6 cellular contexts compared by ENCODE assay signal in the genomic region with DNA sequence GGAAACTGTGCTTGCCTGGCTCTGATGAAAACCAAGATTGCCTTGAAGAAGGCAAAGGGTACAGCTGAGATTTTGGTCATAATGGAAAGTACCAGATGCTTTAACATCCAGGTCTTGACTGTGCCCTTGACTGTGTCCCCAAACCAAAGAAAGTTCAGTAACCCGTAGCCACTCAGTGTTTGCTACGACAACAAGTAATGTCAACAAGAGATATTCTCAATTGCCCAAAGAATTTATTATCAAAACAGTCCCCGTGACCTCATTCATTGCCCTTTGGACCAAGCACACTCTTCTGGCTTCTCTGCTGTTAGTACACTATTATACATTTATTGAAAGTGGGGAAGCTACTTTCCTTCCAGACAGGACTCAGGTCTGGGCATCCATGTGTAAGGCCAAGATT. TPM values are rescaled to one million over a fixed set of nuclear protein-coding genes. Genes with fewer than 3 reads are reported as not detected.
A peak's percentile ranks its signal among the peaks of the same experiment; 100 is the strongest.
DNase-seq lines count a peak whose midpoint lies in the region; ATAC-seq, FAIRE-seq and TF ChIP-seq lines count a peak whose summit lies in the region.
"Not testable (repeated sequence)": the region's sequence is repeated elsewhere in the genome, so short reads cannot be mapped to it uniquely, and the experiment has no call there.

No MANE protein-coding gene starts in this region.

- POLR2A ChIA-PET in GM12878 (lab: Charles Lee) = not testable (repeated sequence)
- POLR2A ChIA-PET in H1 (lab: Charles Lee; ENCODE audit: partially characterized antibody) = interaction anchor here (1.7 kb wide), 1 partner anchor 9 kb away, joined by 3 read pairs; no protein-coding TSS in a partner anchor

- not testable (repeated sequence) for H2BK5ac ChIP-seq in H1 (ENCODE audit: low read depth, low read length)

- not testable (repeated sequence) for TF ChIP-seq RAD21 in GM12878 (IDR thresholded peaks at IDR 0.05; ENCODE audit: insufficient read depth, low read depth, low read length); H1 (IDR thresholded peaks at IDR 0.05 in 1 of 2, conservative IDR thresholded peaks at IDR 0.05 in 1 of 2; ENCODE audit: low read depth in 2 of 2, low read length in 2 of 2)

- not testable (repeated sequence) for TF ChIP-seq POLR2A in GM12892 (IDR thresholded peaks at IDR 0.05; ENCODE audit: low read depth, low read length); GM12878 (IDR thresholded peaks at IDR 0.05; ENCODE audit: low read depth, low read length); H1 (IDR thresholded peaks at IDR 0.05; ENCODE audit: control extremely low read depth in 1 of 2, low read depth in 2 of 2, low read length in 2 of 2); right lobe of liver (IDR thresholded peaks at IDR 0.05)

- TF ChIP-seq EP300 in GM12878 (IDR thresholded peaks at IDR 0.05; ENCODE audit: borderline replicate concordance in 1 of 2, control insufficient read depth in 1 of 2, low read depth in 2 of 2, low read length in 2 of 2); H1 (IDR thresholded peaks at IDR 0.05; ENCODE audit: borderline replicate concordance in 1 of 2, low read depth in 2 of 2, low read length in 2 of 2): not testable (repeated sequence)

- H3K14ac ChIP-seq in H1 (ENCODE audit: insufficient read length) = not testable (repeated sequence)

- H2BK12ac ChIP-seq in H1 (ENCODE audit: low read depth, low read length) = not testable (repeated sequence)

- not testable (repeated sequence) for H3K9me3 ChIP-seq in GM12878 (replicated peaks; ENCODE audit: control insufficient read depth, insufficient read depth, low read length); H1 (ENCODE audit: insufficient read depth in 2 of 2, low read depth in 1 of 2, low read length in 1 of 2); right lobe of liver

- H3K4me3 ChIP-seq in GM12878; H1 (ENCODE audit: extremely low read depth in 1 of 4, insufficient read depth in 2 of 4, low read depth in 3 of 4, low read length in 4 of 4); right lobe of liver: not testable (repeated sequence)

- H3K56ac ChIP-seq in H1 (replicated peaks; ENCODE audit: insufficient read length, low read depth, low read length) = not testable (repeated sequence)

- H3K79me1 ChIP-seq in H1 (ENCODE audit: low read depth, low read length) = not testable (repeated sequence)

- H3K27ac ChIP-seq in GM12878 (ENCODE audit: control insufficient read depth, insufficient read depth); H1 (ENCODE audit: low read depth, low read length); right lobe of liver: not testable (repeated sequence)

- H2BK120ac ChIP-seq in H1 (replicated peaks; ENCODE audit: low read depth, low read length) = not testable (repeated sequence)

- ATAC-seq in GM12878 = peak; percentile 40
- peak; percentile 52 for ATAC-seq in left lobe of liver
- peak; percentile 69 to 97 (median 75) for ATAC-seq in right lobe of liver

- H3K23me2 ChIP-seq in H1 (ENCODE audit: low read depth, low read length) = not testable (repeated sequence)

- BruUV-seq in GM12878 (replicated peaks; lab: Mats Ljungman, UMichigan) = not testable (repeated sequence)

- intact Hi-C loops in GM12878 (cut with micrococcal nuclease; ENCODE audit: unreplicated experiment); right lobe of liver (cut with DNase I): not testable (repeated sequence)

- H2BK15ac ChIP-seq in H1 (ENCODE audit: low read length) = not testable (repeated sequence)

- 64% methylated on average over 3 of the region's 3 CpGs for WGBS in GM12878 (ENCODE audit: insufficient coverage, insufficient replicate concordance, low lambda C conversion rate, missing lambda C conversion rate)
- 92% methylated on average over 3 of the region's 3 CpGs; no CpG with 5 or more reads in 1 of the 2 experiments for WGBS in H1 (ENCODE audit: extremely low coverage in 1 of 2, insufficient coverage in 1 of 2, insufficient read length in 1 of 2, insufficient replicate concordance in 2 of 2, low coverage in 1 of 2, low lambda C conversion rate in 2 of 2, missing lambda C conversion rate in 1 of 2), 2 experiments
- WGBS in right lobe of liver (ENCODE audit: insufficient coverage, low coverage, low lambda C conversion rate, missing lambda C conversion rate) = 32% methylated on average over 3 of the region's 3 CpGs

- TF ChIP-seq CTCF in GM12878 (IDR thresholded peaks at IDR 0.05 in 2 of 3, conservative IDR thresholded peaks at IDR 0.05 in 1 of 3; ENCODE audit: control insufficient read depth in 2 of 3, extremely low read depth in 1 of 3, insufficient read depth in 1 of 3, low read depth in 3 of 3, low read length in 3 of 3); H1 (IDR thresholded peaks at IDR 0.05; ENCODE audit: control extremely low read depth in 1 of 3, insufficient read depth in 1 of 3, low read depth in 1 of 3, low read length in 3 of 3); right lobe of liver (IDR thresholded peaks at IDR 0.05): not testable (repeated sequence)

- not testable (repeated sequence) for H3K9ac ChIP-seq in GM12878 (ENCODE audit: control insufficient read depth, insufficient read depth, low read length); H1 (replicated peaks in 1 of 4; ENCODE audit: extremely low read depth in 1 of 4, low read depth in 3 of 4, low read length in 3 of 4)

- FAIRE-seq in GM12892 (lab: Jason Lieb, UNC) (peak; percentile 56), GM12878 (lab: Jason Lieb, UNC) (peak; percentile 57), H1 (lab: Jason Lieb, UNC) (peak; percentile 48)

- H3K27me3 ChIP-seq in GM12878 (replicated peaks in 1 of 2; ENCODE audit: control insufficient read depth in 2 of 2, insufficient read depth in 2 of 2, low read length in 1 of 2); H1 (replicated peaks in 1 of 4; ENCODE audit: control insufficient read depth in 3 of 4, extremely low read depth in 1 of 4, insufficient read depth in 3 of 4, low read length in 3 of 4); right lobe of liver: not testable (repeated sequence)

- H3K4me2 ChIP-seq in GM12878 (ENCODE audit: control insufficient read depth, insufficient read depth); H1 (ENCODE audit: insufficient read depth in 1 of 2, low read depth in 2 of 2, low read length in 2 of 2): not testable (repeated sequence)

- not testable (repeated sequence) for H2AK5ac ChIP-seq in H1 (ENCODE audit: low read depth, low read length)

- not testable (repeated sequence) for H3K18ac ChIP-seq in H1 (ENCODE audit: extremely low read depth, low read length)

- not testable (repeated sequence) for DNase-seq in GM12892 (ENCODE audit: insufficient read length); GM12878 (ENCODE audit: low read depth, low spot score); H1 (ENCODE audit: low read depth in 1 of 2, low spot score in 2 of 2); left lobe of liver (ENCODE audit: low spot score); right lobe of liver
- peak; percentile 59 for DNase-seq in HuH-7 (ENCODE audit: low spot score)

- not testable (repeated sequence) for H4K20me1 ChIP-seq in GM12878 (ENCODE audit: control insufficient read depth, insufficient read depth); H1 (replicated peaks in 1 of 2; ENCODE audit: control insufficient read depth in 1 of 2, insufficient read depth in 2 of 2, low read length in 2 of 2)

- not testable (repeated sequence) for H4K8ac ChIP-seq in H1 (ENCODE audit: extremely low read depth, insufficient read depth, low read length)

- H2BK20ac ChIP-seq in H1 (ENCODE audit: low read length) = not testable (repeated sequence)

- RAD21 ChIA-PET in GM12878 (lab: Charles Lee; ENCODE audit: unreplicated experiment) = not testable (repeated sequence)

- H3K4me1 ChIP-seq in GM12878 (ENCODE audit: control insufficient read depth, insufficient read depth, low read length); H1 (replicated peaks in 1 of 4; ENCODE audit: control insufficient read depth in 3 of 4, insufficient read depth in 4 of 4, low read length in 3 of 4); right lobe of liver: not testable (repeated sequence)

- not testable (repeated sequence) for H3K4ac ChIP-seq in H1 (replicated peaks; ENCODE audit: insufficient read length, low read depth, low read length)

- CTCF ChIA-PET in GM12878 (lab: Yijun Ruan, JAX) = not testable (repeated sequence)
- CTCF ChIA-PET in H1 (lab: Charles Lee; ENCODE audit: partially characterized antibody) = interaction anchor here (1.3 to 1.6 kb wide), 2 partner anchors 16 to 20 kb away, joined by 3 read pairs; no protein-coding TSS in a partner anchor

- SMC1A ChIA-PET in GM12878 (lab: Charles Lee; ENCODE audit: uncharacterized antibody, unreplicated experiment) = not testable (repeated sequence)

- H3K23ac ChIP-seq in H1 (ENCODE audit: insufficient read length) = not testable (repeated sequence)

- H4K5ac ChIP-seq in H1 (ENCODE audit: insufficient read length, low read depth, low read length) = not testable (repeated sequence)

- not testable (repeated sequence) for H4K91ac ChIP-seq in H1 (replicated peaks; ENCODE audit: insufficient read length, low read length)

- in situ Hi-C loops in GM12878 (cut with MboI) = not testable (repeated sequence)

- not testable (repeated sequence) for H3K36me3 ChIP-seq in GM12878 (ENCODE audit: control insufficient read depth in 2 of 2, insufficient read depth in 2 of 2, low read length in 1 of 2); H1 (ENCODE audit: control insufficient read depth in 2 of 4, insufficient read depth in 4 of 4, low read length in 3 of 4); right lobe of liver

- H3K79me2 ChIP-seq in GM12878 (ENCODE audit: control insufficient read depth, insufficient read depth, low read length); H1 (ENCODE audit: control insufficient read depth in 1 of 2, insufficient read depth in 2 of 2, low read length in 2 of 2): not testable (repeated sequence)

- H2AFZ ChIP-seq in GM12878 (ENCODE audit: control insufficient read depth, low read depth, low read length) = not testable (repeated sequence)
- 0 out of 2 replicates have a peak overlapping the region, but pooled peaks have one; percentile 62 for H2AFZ ChIP-seq in H1 (ENCODE audit: low read length)

RNA-seq across cellular contexts. Expression of gene ACBD5, which starts 25.4 kb away (rescaled TPM):
- 16.5 TPM for polyA plus RNA-seq in GM12892 (2012; ENCODE audit: missing spikeins)
- 22.7 and 25.2 TPM in 2 replicates for total RNA-seq in GM12878 (2013; cell fraction: nucleolus; rRNA removed)
- total RNA-seq in GM12878 (2014; rRNA removed) (11.0 and 13.5 TPM in 2 replicates), GM12878 (2014; rRNA removed; fragmentation: Illumina TruSeq; extraction: Trizol) (14.3 and 14.4 TPM in 2 replicates), GM12878 (2021) (12.0 and 12.9 TPM in 2 replicates), left lobe of liver (43.1 TPM), right lobe of liver (10 to 100 TPM; 23.1 to 45.9 (median 32.0) TPM)
- polyA plus RNA-seq in GM12878 (2011; ENCODE audit: low read depth) = 3.9 TPM
- polyA plus RNA-seq in GM12878 (2011; rRNA removed) (22.3 and 33.4 TPM in 2 replicates), GM12878 (2014; fragmentation: Illumina TruSeq; extraction: Trizol) (12.8 and 18.1 TPM in 2 replicates), GM12878 (2014; fragmentation: Nextera tagmentation; extraction: Ambion mirVana) (1 to 10 TPM; 2.4 to 3.6 TPM), GM12878 (2014; rRNA removed) (7.4 and 9.5 TPM in 2 replicates), GM12878 (2016; fragmentation: Nextera tagmentation; extraction: Ambion mirVana) (10 to 100 TPM; 15.4 to 17.8 TPM), H1 (2011; rRNA removed) (2.9 and 4.6 TPM in 2 replicates)
- 8.1 and 9.3 TPM in 2 replicates for polyA plus RNA-seq in GM12878 (2011; cell fraction: cytosol; rRNA removed)
- 10.0 and 11.7 TPM in 2 replicates for polyA plus RNA-seq in GM12878 (2011; cell fraction: nucleus; rRNA removed)
- polyA plus RNA-seq in GM12878 (2012) = 6.6 and 11.3 TPM in 2 replicates
- 10.5 and 11.4 TPM in 2 replicates for polyA minus RNA-seq in GM12878 (2011; rRNA and poly(A)+ RNA removed)
- polyA minus RNA-seq in GM12878 (2011; cell fraction: cytosol; rRNA and poly(A)+ RNA removed) = 6.4 and 6.9 TPM in 2 replicates
- 7.0 and 10.4 TPM in 2 replicates for polyA minus RNA-seq in GM12878 (2011; cell fraction: nucleus; rRNA and poly(A)+ RNA removed)
- total RNA-seq in H1 (2021; fragmentation: NEBNext Ultra II Directional; extraction: Animal tissue kit (Norgen Biotek cat#: 25700)) = 11.9 and 15.9 TPM in 2 replicates
- polyA plus RNA-seq in H1 (2011; cell fraction: cytosol; rRNA removed) = 7.0 TPM
- polyA plus RNA-seq in H1 (2011; cell fraction: nucleus; rRNA removed) = 3.0 TPM
- polyA plus RNA-seq in H1 (2012, experiment 1 of 2) = 9.5 to 14.7 TPM (median 10.6 TPM) in 4 replicates
- polyA plus RNA-seq in H1 (2012, experiment 2 of 2) = 0.94 TPM
- 6.9 TPM for polyA plus RNA-seq in H1 (2013, experiment 1 of 2)
- 7.2 TPM for polyA plus RNA-seq in H1 (2013, experiment 2 of 2)
- 4.5 and 5.2 TPM in 2 replicates for polyA minus RNA-seq in H1 (2011; rRNA and poly(A)+ RNA removed)
- 6.6 TPM for polyA minus RNA-seq in H1 (2011; cell fraction: cytosol; rRNA and poly(A)+ RNA removed)
- 6.3 TPM for polyA minus RNA-seq in H1 (2011; cell fraction: nucleus; rRNA and poly(A)+ RNA removed)
